ENCODE assay signal across 16 cellular contexts in the genomic region with DNA sequence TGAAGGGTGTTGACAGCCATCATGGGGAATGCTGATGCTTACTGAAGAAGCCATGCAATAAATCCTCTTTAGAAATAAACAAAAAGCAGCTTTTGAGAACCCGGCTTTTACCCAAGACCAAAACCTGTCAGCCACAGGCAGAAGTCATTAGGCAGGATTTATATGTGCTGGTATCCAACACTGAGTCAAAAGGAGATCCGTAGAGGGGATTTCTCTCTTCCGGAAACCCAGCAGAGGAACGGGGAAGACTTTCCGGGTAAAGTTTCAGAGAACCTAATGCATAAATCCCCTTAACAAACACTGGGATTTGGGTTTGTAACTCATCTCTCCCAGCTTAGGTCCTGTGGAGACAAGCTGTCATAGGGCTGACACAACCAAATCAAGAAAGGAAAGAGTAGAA.
A peak's percentile ranks its signal among the peaks of the same experiment; 100 is the strongest.
DNase-seq lines count a peak whose midpoint lies in the region; ATAC-seq and TF ChIP-seq lines count a peak whose summit lies in the region.
"Had no signal": no experiment of that assay in that cellular context is flagged by ENCODE, and none has a peak within 500 bp of the region (broad histone marks: within the 10 kb centered on the region; RNA-seq: fewer than 3 reads in every experiment).

No MANE protein-coding gene starts in this region.

- no peaks in the 10 kb centered on the region for H3K36me3 ChIP-seq in breast epithelium
- no peaks in the 10 kb centered on the region for H3K36me3 ChIP-seq in esophagus (ENCODE audit: control insufficient read depth in 2 of 2, insufficient read depth in 2 of 2, low read length in 1 of 2)
- H3K36me3 ChIP-seq in suprapubic skin, result peaks cover 4% of the 10 kb centered on the region
- peaks cover 0 to 13% (median 0%) of the 10 kb centered on the region in 6 donors for H3K36me3 ChIP-seq in spleen
- H3K36me3 ChIP-seq in ascending aorta, result no peaks in the 10 kb centered on the region
- H3K36me3 ChIP-seq: HAP-1 had no signal

- no TSS peak for BruUV-seq in MCF 10A (replicated peaks; lab: Mats Ljungman, UMichigan)

- no peak for TF ChIP-seq CTCF in breast epithelium (IDR thresholded peaks at IDR 0.05)
- TF ChIP-seq CTCF in MCF 10A (IDR thresholded peaks at IDR 0.05; ENCODE audit: unreplicated experiment), result no peak
- no peak for TF ChIP-seq CTCF in suprapubic skin (IDR thresholded peaks at IDR 0.05)
- no peak for TF ChIP-seq CTCF in spleen (IDR thresholded peaks at IDR 0.05 in 8 of 11, conservative IDR thresholded peaks at IDR 0.05 in 3 of 11)
- no peak for TF ChIP-seq CTCF in ascending aorta (IDR thresholded peaks at IDR 0.05)

- H3K4me1 ChIP-seq in breast epithelium, result peaks cover 0 to 4% of the 10 kb centered on the region in 2 donors
- H3K4me1 ChIP-seq in esophagus (ENCODE audit: control insufficient read depth in 2 of 2, insufficient read depth in 2 of 2, low read length in 1 of 2), result no peaks in the 10 kb centered on the region
- H3K4me1 ChIP-seq in suprapubic skin, result peaks cover 10% of the 10 kb centered on the region
- H3K4me1 ChIP-seq in spleen, result no peaks in the 10 kb centered on the region
- peaks cover 0 to 4% of the 10 kb centered on the region in 2 donors for H3K4me1 ChIP-seq in ascending aorta
- H3K4me1 ChIP-seq: BLaER1 treated with 17β-estradiol and CSF1 and Interleukin-3, amounts not matched to agents 10 nM and 100 nM; HAP-1 had no signal

- H3K27ac ChIP-seq in breast epithelium, result peak overlapping the region; percentile 9 to 71
- H3K27ac ChIP-seq in esophagus (ENCODE audit: low read depth in 2 of 2, low read length in 1 of 2), result peak overlapping the region; percentile 65 to 70
- H3K27ac ChIP-seq in suprapubic skin, result peak overlapping the region; percentile 0
- H3K27ac ChIP-seq in spleen, result no peak overlapping the region
- no peak overlapping the region for H3K27ac ChIP-seq in ascending aorta
- H3K27ac ChIP-seq: BLaER1 treated with 17β-estradiol and CSF1 and Interleukin-3, amounts not matched to agents 10 nM and 100 nM had no signal

- no peaks in the 10 kb centered on the region for H3K9me3 Mint-ChIP-seq in MCF 10A (ENCODE audit: unreplicated experiment)
- H3K9me3 Mint-ChIP-seq: CD8-positive, alpha-beta T cell had no signal

- intact Hi-C loops in breast epithelium (cut with DNase I; ENCODE audit: low total_unique reads), result no loop called here
- intact Hi-C loops in MCF 10A (cut with micrococcal nuclease), result no loop called here
- intact Hi-C loops in spleen (cut with DNase I; ENCODE audit: low total_unique reads), result no loop called here
- intact Hi-C loops in ascending aorta (cut with DNase I), result no loop called here

- H3K4me1 Mint-ChIP-seq in MCF 10A (ENCODE audit: insufficient read depth, unreplicated experiment), result peaks cover 6% of the 10 kb centered on the region
- H3K4me1 Mint-ChIP-seq: B cell had no signal

- ATAC-seq in GM21576 (IDR thresholded peaks at IDR 0.05; ENCODE audit: unreplicated experiment), result no peak
- ATAC-seq: CD8-positive, alpha-beta T cell had no signal

- 44 to 60% methylated on average over 5 of the region's 5 CpGs for WGBS in esophagus, 2 donors
- WGBS in suprapubic skin, result 86% methylated on average over 5 of the region's 5 CpGs
- WGBS in spleen, 5 donors, result 92 to 98% (median 94%) methylated on average over 5 of the region's 5 CpGs

- H3K27ac Mint-ChIP-seq in MCF 10A (ENCODE audit: low read depth, unreplicated experiment), result no peak overlapping the region
- H3K27ac Mint-ChIP-seq: B cell; CD8-positive, alpha-beta T cell had no signal

- H3K36me3 Mint-ChIP-seq in MCF 10A (ENCODE audit: insufficient read depth, unreplicated experiment), result peaks cover 5% of the 10 kb centered on the region

- CTCF ChIA-PET in MCF 10A (lab: Yijun Ruan, JAX), result interaction anchor here (0.7 to 1.2 kb wide), 2 partner anchors 9 to 26 kb away, joined by 3 to 4 read pairs; no protein-coding TSS in a partner anchor

- POLR2A ChIA-PET in MCF 10A (lab: Yijun Ruan, JAX), result interaction anchor here (0.7 kb wide), 1 partner anchor 15 kb away, joined by 3 read pairs; no protein-coding TSS in a partner anchor

- no peak for DNase-seq in breast epithelium (ENCODE audit: low spot score in 2 of 2)
- no peak for DNase-seq in MCF 10A (ENCODE audit: unreplicated experiment)
- DNase-seq in left kidney (ENCODE audit: low read depth, low spot score), result peak; percentile 49
- no peak for DNase-seq in suprapubic skin (ENCODE audit: low spot score in 2 of 2)
- DNase-seq in spleen, result no peak
- DNase-seq in ascending aorta (ENCODE audit: low spot score in 2 of 2), result no peak
- DNase-seq: 8988T; Calu3; CD8-positive, alpha-beta T cell; DMS79 treated with DMSO at 0.1 percent for 48 hours; GF-D8 had no signal

- no peak overlapping the region for H3K4me3 Mint-ChIP-seq in MCF 10A (ENCODE audit: unreplicated experiment)
- H3K4me3 Mint-ChIP-seq: B cell; CD8-positive, alpha-beta T cell had no signal

- H3K27me3 ChIP-seq in breast epithelium (no peaks in the 10 kb centered on the region), esophagus (ENCODE audit: control insufficient read depth in 1 of 2, insufficient read depth in 2 of 2, low read length in 2 of 2) (no peaks in the 10 kb centered on the region), suprapubic skin (no peaks in the 10 kb centered on the region), spleen (replicated peaks in 1 of 7) (no peaks in the 10 kb centered on the region), ascending aorta (no peaks in the 10 kb centered on the region)
- H3K27me3 ChIP-seq: BLaER1 treated with 17β-estradiol and CSF1 and Interleukin-3, amounts not matched to agents 10 nM and 100 nM had no signal

- TF ChIP-seq EP300 in suprapubic skin (IDR thresholded peaks at IDR 0.05), result no peak

- H3K27me3 Mint-ChIP-seq in MCF 10A (ENCODE audit: insufficient read depth, unreplicated experiment), result no peaks in the 10 kb centered on the region
- H3K27me3 Mint-ChIP-seq: B cell had no signal

- no peaks in the 10 kb centered on the region for H3K9me3 ChIP-seq in breast epithelium
- no peaks in the 10 kb centered on the region for H3K9me3 ChIP-seq in esophagus (ENCODE audit: control insufficient read depth in 2 of 2, insufficient read depth in 1 of 2, low read depth in 1 of 2, low read length in 1 of 2)
- no peaks in the 10 kb centered on the region for H3K9me3 ChIP-seq in suprapubic skin
- H3K9me3 ChIP-seq in spleen, result no peaks in the 10 kb centered on the region
- no peaks in the 10 kb centered on the region for H3K9me3 ChIP-seq in ascending aorta
- H3K9me3 ChIP-seq: BLaER1 treated with 17β-estradiol and CSF1 and Interleukin-3, amounts not matched to agents 10 nM and 100 nM; HAP-1 had no signal

- TF ChIP-seq POLR2A in breast epithelium (IDR thresholded peaks at IDR 0.05), result no peak
- no peak for TF ChIP-seq POLR2A in suprapubic skin (IDR thresholded peaks at IDR 0.05)
- TF ChIP-seq POLR2A in spleen (IDR thresholded peaks at IDR 0.05), result no peak

- no peak overlapping the region for H3K4me3 ChIP-seq in breast epithelium
- H3K4me3 ChIP-seq in esophagus (ENCODE audit: low read depth in 1 of 2, low read length in 2 of 2), result no peak overlapping the region
- no peak overlapping the region for H3K4me3 ChIP-seq in suprapubic skin
- H3K4me3 ChIP-seq in spleen, result no peak overlapping the region
- no peak overlapping the region for H3K4me3 ChIP-seq in ascending aorta
- H3K4me3 ChIP-seq: BLaER1 treated with 17β-estradiol and CSF1 and Interleukin-3, amounts not matched to agents 10 nM and 100 nM; HAP-1 had no signal

Comparison
In these comparisons a context has a peak if more than half of its experiments do, and no peak if none do; other contexts are left out.
1. H3K27ac ChIP-seq: peak in breast epithelium (2 of 2), esophagus (2 of 2) and suprapubic skin (single experiment); none in spleen (0 of 8) and ascending aorta (0 of 2).